21 cellular contexts compared by ENCODE assay signal in genomic region chr11:32919338-32919737, GRCh38. TPM values are rescaled to one million over a fixed set of nuclear protein-coding genes. Genes with fewer than 3 reads are reported as not detected.
A peak's percentile ranks its signal among the peaks of the same experiment; 100 is the strongest.
DNase-seq lines count a peak whose midpoint lies in the region; ATAC-seq and TF ChIP-seq lines count a peak whose summit lies in the region.
"Had no signal": no experiment of that assay in that cellular context is flagged by ENCODE, and none has a peak within 500 bp of the region (broad histone marks: within the 10 kb centered on the region; RNA-seq: fewer than 3 reads in every experiment).

No MANE protein-coding gene starts in this region.

- no peaks in the 10 kb centered on the region for H3K9me3 ChIP-seq in heart right ventricle

- H3K27ac Mint-ChIP-seq in stimulated activated naive CD8-positive, alpha-beta T cell treated with anti-CD3 and anti-CD28 coated beads, Interleukin-15, amount 100 ng/mL, for 72 hours, result no peak overlapping the region
- peak overlapping the region in 2 of 6 donors; percentile 20 to 50 for H3K27ac Mint-ChIP-seq in immature natural killer cell
- H3K27ac Mint-ChIP-seq in type B pancreatic cell, result no peak overlapping the region
- H3K27ac Mint-ChIP-seq: CD8-positive, alpha-beta T cell had no signal

- no peak overlapping the region for H3K4me3 Mint-ChIP-seq in stimulated activated naive CD8-positive, alpha-beta T cell treated with anti-CD3 and anti-CD28 coated beads, Interleukin-15, amount 100 ng/mL, for 72 hours
- H3K4me3 Mint-ChIP-seq in immature natural killer cell (peak overlapping the region in 2 of 5 donors; percentile 43 to 49), type B pancreatic cell (peak overlapping the region; percentile 8)
- H3K4me3 Mint-ChIP-seq: CD8-positive, alpha-beta T cell had no signal

- WGBS in heart right ventricle, 2 donors, result 46 to 51% methylated on average over 4 of the region's 4 CpGs

- H3K27me3 ChIP-seq in heart right ventricle, result no peaks in the 10 kb centered on the region
- H3K27me3 ChIP-seq: BLaER1 treated with 17β-estradiol and CSF1 and Interleukin-3, amounts not matched to agents 10 nM and 100 nM had no signal

- H3K4me3 ChIP-seq in heart right ventricle, result no peak overlapping the region
- H3K4me3 ChIP-seq: BLaER1 treated with 17β-estradiol and CSF1 and Interleukin-3, amounts not matched to agents 10 nM and 100 nM; PC-9 had no signal

- no peak for DNase-seq in stimulated activated naive CD8-positive, alpha-beta T cell treated with anti-CD3 and anti-CD28 coated beads, Interleukin-15, amount 100 ng/mL, for 72 hours
- no peak for DNase-seq in stimulated activated naive CD8-positive, alpha-beta T cell treated with anti-CD3 and anti-CD28 coated beads, Interleukin-15, Interleukin-2, amounts not matched to agents 100 U/mL and 50 U/mL, for 24 hours
- DNase-seq in NCI-H526 treated with DMSO at 0.1 percent for 48 hours (lab: John Stamatoyannopoulos, UW) (peak; percentile 52), immature natural killer cell (peak; percentile 4 to 13 (median 9)), type B pancreatic cell (ENCODE audit: extremely low spot score, unreplicated experiment) (no peak), Ammon's horn (ENCODE audit: low spot score) (no peak), heart right ventricle (no peak)
- DNase-seq: CD8-positive, alpha-beta T cell; DMS79 treated with DMSO at 0.1 percent for 48 hours; H7; KG1; NCI-H1105 treated with DMSO at 0.1 percent for 48 hours; NCI-H187; NCI-H2107; NCI-H2227 treated with DMSO at 0.1 percent for 48 hours; NCI-H510A treated with DMSO at 0.1 percent for 48 hours; PC-9; SIG-M5 had no signal

- H3K36me3 Mint-ChIP-seq in immature natural killer cell, result no peaks in the 10 kb centered on the region
- peaks cover 21% of the 10 kb centered on the region for H3K36me3 Mint-ChIP-seq in type B pancreatic cell

- no peaks in the 10 kb centered on the region for H3K9me3 Mint-ChIP-seq in stimulated activated naive CD8-positive, alpha-beta T cell treated with anti-CD3 and anti-CD28 coated beads, Interleukin-15, amount 100 ng/mL, for 72 hours
- H3K9me3 Mint-ChIP-seq in immature natural killer cell (no peaks in the 10 kb centered on the region), type B pancreatic cell (no peaks in the 10 kb centered on the region)
- H3K9me3 Mint-ChIP-seq: CD8-positive, alpha-beta T cell had no signal

- ATAC-seq in stimulated activated naive CD8-positive, alpha-beta T cell treated with anti-CD3 and anti-CD28 coated beads, Interleukin-15, amount 100 ng/mL, for 72 hours, result peak; percentile 67
- ATAC-seq in stimulated activated naive CD8-positive, alpha-beta T cell treated with anti-CD3 and anti-CD28 coated beads, Interleukin-15, Interleukin-2, amounts not matched to agents 100 U/mL and 50 U/mL, for 24 hours, result no peak
- no peak for ATAC-seq in heart right ventricle
- ATAC-seq in HG03469 (IDR thresholded peaks at IDR 0.05; ENCODE audit: unreplicated experiment), result no peak
- ATAC-seq: CD8-positive, alpha-beta T cell had no signal

- no peak overlapping the region for H3K27ac ChIP-seq in heart right ventricle
- H3K27ac ChIP-seq: BLaER1 treated with 17β-estradiol and CSF1 and Interleukin-3, amounts not matched to agents 10 nM and 100 nM; PC-9; RWPE1 had no signal

- TF ChIP-seq CTCF in type B pancreatic cell (conservative IDR thresholded peaks at IDR 0.05), result no peak
- TF ChIP-seq CTCF in heart right ventricle (IDR thresholded peaks at IDR 0.05), result no peak

- peaks cover 0 to 3% (median 0%) of the 10 kb centered on the region in 9 donors for H3K4me1 ChIP-seq in heart right ventricle
- H3K4me1 ChIP-seq: BLaER1 treated with 17β-estradiol and CSF1 and Interleukin-3, amounts not matched to agents 10 nM and 100 nM had no signal

- peaks cover 33% of the 10 kb centered on the region for H3K4me1 Mint-ChIP-seq in stimulated activated naive CD8-positive, alpha-beta T cell treated with anti-CD3 and anti-CD28 coated beads, Interleukin-15, amount 100 ng/mL, for 72 hours
- H3K4me1 Mint-ChIP-seq in immature natural killer cell (peaks cover 19 to 31% of the 10 kb centered on the region in 2 donors), type B pancreatic cell (ENCODE audit: unreplicated experiment) (peaks cover 6% of the 10 kb centered on the region)

- no peaks in the 10 kb centered on the region for H3K27me3 Mint-ChIP-seq in stimulated activated naive CD8-positive, alpha-beta T cell treated with anti-CD3 and anti-CD28 coated beads, Interleukin-15, amount 100 ng/mL, for 72 hours
- H3K27me3 Mint-ChIP-seq in immature natural killer cell (ENCODE audit: low read depth in 3 of 3) (peaks cover 0 to 2% (median 0%) of the 10 kb centered on the region in 3 donors), type B pancreatic cell (no peaks in the 10 kb centered on the region)

- intact Hi-C loops in heart right ventricle (cut with DNase I), result loop anchor here in 1 of 10 donors (1.0 kb wide), 1 partner anchor 11 kb away; no protein-coding TSS in a partner anchor

- no peaks in the 10 kb centered on the region for H3K36me3 ChIP-seq in heart right ventricle

RNA-seq across cellular contexts. Expression of gene QSER1, which starts 26.7 kb away (rescaled TPM):
- 1 to 10 TPM in 1 of 3 donors, under 1 TPM in 1, not detected in 1; 0.89 to 1.3 TPM for polyA plus RNA-seq in immature natural killer cell
- 29.4 and 54.4 TPM in 2 replicates for total RNA-seq in type B pancreatic cell (ENCODE audit: low replicate concordance)
- total RNA-seq in heart right ventricle, result 10 to 100 TPM; 14.2 to 23.8 (median 20.4) TPM
- polyA plus RNA-seq in heart right ventricle, result 1 to 10 TPM; 2.5 to 2.7 TPM

Comparison
In these comparisons a context has a peak if more than half of its experiments do, and no peak if none do; other contexts are left out.
1. DNase-seq: peak in NCI-H526 treated with DMSO at 0.1 percent for 48 hours (single experiment) and immature natural killer cell (3 of 3); none in stimulated activated naive CD8-positive, alpha-beta T cell treated with anti-CD3 and anti-CD28 coated beads, Interleukin-15, amount 100 ng/mL, for 72 hours (0 of 2), stimulated activated naive CD8-positive, alpha-beta T cell treated with anti-CD3 and anti-CD28 coated beads, Interleukin-15, Interleukin-2, amounts not matched to agents 100 U/mL and 50 U/mL, for 24 hours (single experiment), type B pancreatic cell (single experiment), Ammon's horn (single experiment) and heart right ventricle (0 of 2).